In genomic region chr2:96267159-96267971, GRCh38 we compare ENCODE assay signal across 8 cellular contexts. TPM values are rescaled to one million over a fixed set of nuclear protein-coding genes. Genes with fewer than 3 reads are reported as not detected.
DNase-seq lines count a peak whose midpoint lies in the region; ATAC-seq and TF ChIP-seq lines count a peak whose summit lies in the region.

No MANE protein-coding gene starts in this region.

- no peaks in the 10 kb centered on the region for H3K27me3 ChIP-seq in esophagus muscularis mucosa
- H3K27me3 ChIP-seq in gastrocnemius medialis = no peaks in the 10 kb centered on the region

- H3K36me3 ChIP-seq in esophagus muscularis mucosa = peaks cover 24 to 68% (median 62%) of the 10 kb centered on the region in 4 donors
- peaks cover 0 to 53% of the 10 kb centered on the region in 2 donors for H3K36me3 ChIP-seq in gastrocnemius medialis

- intact Hi-C loops in esophagus muscularis mucosa (cut with DNase I) = loop anchor here (5.0 to 10.0 kb wide), 2 partner anchors 40 to 67 kb away; partner anchors contain the start of genes NCAPH and SNRNP200
- intact Hi-C loops in gastrocnemius medialis (cut with DNase I; ENCODE audit: low total_unique reads) = loop anchor here (2.0 to 10.0 kb wide), 3 partner anchors 67 to 265 kb away; partner anchors contain the start of gene NCAPH

- H3K27ac ChIP-seq in esophagus muscularis mucosa (replicated peaks in 1 of 4) (peak overlapping the region in 1 of 4 donors; percentile 98), gastrocnemius medialis (peak overlapping the region in 1 of 4 donors; percentile 94)

- no peak for TF ChIP-seq EP300 in esophagus muscularis mucosa (IDR thresholded peaks at IDR 0.05)

- TF ChIP-seq CTCF in esophagus muscularis mucosa (IDR thresholded peaks at IDR 0.05) = peak in 1 of 3 experiments; percentile 15
- TF ChIP-seq CTCF in gastrocnemius medialis (IDR thresholded peaks at IDR 0.05 in 4 of 5, conservative IDR thresholded peaks at IDR 0.05 in 1 of 5) = no peak

- DNase-seq in NCI-H524 (lab: John Stamatoyannopoulos, UW) = peak; percentile 18 to 55
- no peak for DNase-seq in NCI-H524 treated with DMSO at 0.1 percent for 48 hours (lab: John Stamatoyannopoulos, UW)
- peak; percentile 2 for DNase-seq in NCI-H146 treated with DMSO at 0.1 percent for 48 hours (lab: John Stamatoyannopoulos, UW; ENCODE audit: unreplicated experiment)
- DNase-seq in activated CD8-positive, alpha-beta memory T cell treated with anti-CD3 and anti-CD28 coated beads for 48 hours (ENCODE audit: low read depth in 2 of 3, low spot score in 2 of 3) = peak; percentile 14 to 19 (median 19)
- DNase-seq in esophagus muscularis mucosa (ENCODE audit: extremely low spot score) = no peak
- no peak for DNase-seq in gastrocnemius medialis

- ATAC-seq in gastrocnemius medialis = no peak
- no peak for ATAC-seq in GM21367 (IDR thresholded peaks at IDR 0.05; ENCODE audit: unreplicated experiment)
- ATAC-seq in HG03025 (IDR thresholded peaks at IDR 0.05; ENCODE audit: low FRiP score, unreplicated experiment) = no peak

- TF ChIP-seq POLR2A in esophagus muscularis mucosa (IDR thresholded peaks at IDR 0.05; ENCODE audit: low read depth) = no peak
- TF ChIP-seq POLR2A in gastrocnemius medialis (IDR thresholded peaks at IDR 0.05) = no peak

- in situ Hi-C loops in gastrocnemius medialis (cut with MboI; ENCODE audit: low sequenced_read_pairs in 4 of 4) = loop anchor here in 1 of 4 donors (25.0 kb wide), 2 partner anchors 130 to 255 kb away; partner anchors contain the start of genes ASTL and DUSP2

- H3K4me3 ChIP-seq in esophagus muscularis mucosa (peak overlapping the region; percentile 88 to 97 (median 92)), gastrocnemius medialis (peak overlapping the region; percentile 84 to 97 (median 90))

- H3K9me3 ChIP-seq in esophagus muscularis mucosa (no peaks in the 10 kb centered on the region), gastrocnemius medialis (no peaks in the 10 kb centered on the region)

- 83% methylated on average over 12 of the region's 12 CpGs for WGBS in esophagus muscularis mucosa

- H3K4me1 ChIP-seq in esophagus muscularis mucosa (peaks cover 29 to 46% (median 41%) of the 10 kb centered on the region in 4 donors), gastrocnemius medialis (peaks cover 36 to 40% of the 10 kb centered on the region in 2 donors)

RNA-seq across cellular contexts. Expression of gene CIAO1, which starts 1.3 kb away (rescaled TPM):
- 100 to 1,000 TPM in 1 of 4 donors, 10 to 100 TPM in 3; 76.4 to 101 (median 92.5) TPM for total RNA-seq in esophagus muscularis mucosa
- total RNA-seq in gastrocnemius medialis = 100 to 1,000 TPM in 1 of 4 donors, 10 to 100 TPM in 3; 73.5 to 102 (median 95.6) TPM

RNA-seq across cellular contexts. Expression of gene TMEM127, which starts 1.6 kb away (rescaled TPM):
- total RNA-seq in esophagus muscularis mucosa = 10 to 100 TPM; 42.8 to 72.0 (median 55.3) TPM
- total RNA-seq in gastrocnemius medialis = 10 to 100 TPM; 27.1 to 38.8 (median 30.9) TPM

RNA-seq across cellular contexts. Expression of gene SNRNP200, which starts 38.0 kb away (rescaled TPM):
- total RNA-seq in esophagus muscularis mucosa (100 to 1,000 TPM in 2 of 4 donors, 10 to 100 TPM in 2; 73.7 to 106 (median 90.8) TPM), gastrocnemius medialis (10 to 100 TPM; 51.1 to 89.8 (median 67.4) TPM)

RNA-seq across cellular contexts. Expression of gene ITPRIPL1, which starts 57.8 kb away (rescaled TPM):
- total RNA-seq in esophagus muscularis mucosa (1 to 10 TPM in 2 of 4 donors, under 1 TPM in 2; 0.42 to 1.4 (median 0.93) TPM), gastrocnemius medialis (1 to 10 TPM in 1 of 4 donors, under 1 TPM in 2, not detected in 1; 0.75 to 2.1 (median 0.82) TPM)

RNA-seq across cellular contexts. Expression of gene STARD7, which starts 58.7 kb away (rescaled TPM):
- total RNA-seq in esophagus muscularis mucosa (100 to 1,000 TPM in 1 of 4 donors, 10 to 100 TPM in 3; 85.0 to 110 (median 92.2) TPM), gastrocnemius medialis (100 to 1,000 TPM; 237 to 512 (median 313) TPM)

Comparison
In these comparisons a context has a peak if more than half of its experiments do, and no peak if none do; other contexts are left out.
1. DNase-seq: peak in NCI-H524 (2 of 2), NCI-H146 treated with DMSO at 0.1 percent for 48 hours (single experiment) and activated CD8-positive, alpha-beta memory T cell treated with anti-CD3 and anti-CD28 coated beads for 48 hours (3 of 3); none in NCI-H524 treated with DMSO at 0.1 percent for 48 hours (single experiment), esophagus muscularis mucosa (single experiment) and gastrocnemius medialis (0 of 2).